39 cellular contexts compared by ENCODE assay signal in genomic region chr17:61520897-61521296, GRCh38.
"Had no signal": no experiment of that assay in that cellular context is flagged by ENCODE, and none has a peak within 500 bp of the region (broad histone marks: within the 10 kb centered on the region; RNA-seq: fewer than 3 reads in every experiment).

No MANE protein-coding gene starts in this region.

- FAIRE-seq: astrocyte, bronchial epithelial cell had no signal

- H3K4me1 Mint-ChIP-seq: activated naive CD4-positive, alpha-beta T cell treated with anti-CD3 and anti-CD28 coated beads, Interleukin-2, amount 10 ng/mL, durations not matched to agents 7 days and 5 days; activated naive CD4-positive, alpha-beta T cell treated with anti-CD3 and anti-CD28 coated beads, Interleukin-2, amount 50 U/mL, for 24 hours; activated naive CD8-positive, alpha-beta T cell treated with anti-CD3 and anti-CD28 coated beads for 36 hours; activated naive CD8-positive, alpha-beta T cell treated with anti-CD3 and anti-CD28 coated beads, Interleukin-2, amount 10 ng/mL, durations not matched to agents 7 days and 5 days; activated naive CD8-positive, alpha-beta T cell treated with anti-CD3 and anti-CD28 coated beads, Interleukin-2, amount 50 U/mL, for 24 hours; activated T-helper 17 cell treated with anti-CD3 and anti-CD28 coated beads, Interleukin-2, amount 50 U/mL, for 72 hours; brain; central memory CD8-positive, alpha-beta T cell had no signal

- DNase-seq: activated effector memory CD4-positive, alpha-beta T cell treated with anti-CD3 and anti-CD28 coated beads, Interleukin-2, amount 50 U/mL, for 16 hours; activated effector memory CD4-positive, alpha-beta T cell treated with Interleukin-2 at 50 U/mL for 16 hours; activated gamma-delta T cell; activated gamma-delta T cell treated with Interleukin-2 at 50 U/mL for 16 hours; activated naive CD4-positive, alpha-beta T cell; activated naive CD4-positive, alpha-beta T cell treated with anti-CD3 and anti-CD28 coated beads for 36 hours; activated naive CD4-positive, alpha-beta T cell treated with anti-CD3 and anti-CD28 coated beads, Interleukin-2, amount 10 ng/mL, durations not matched to agents 7 days and 5 days; activated naive CD4-positive, alpha-beta T cell treated with anti-CD3 and anti-CD28 coated beads, Interleukin-2, amount 50 U/mL, for 16 hours; activated naive CD4-positive, alpha-beta T cell treated with Interleukin-2 at 50 U/mL for 16 hours; activated naive CD8-positive, alpha-beta T cell treated with anti-CD3 and anti-CD28 coated beads for 36 hours; activated naive CD8-positive, alpha-beta T cell treated with anti-CD3 and anti-CD28 coated beads, Interleukin-2, amount 10 ng/mL, durations not matched to agents 7 days and 5 days; activated naive CD8-positive, alpha-beta T cell treated with anti-CD3 and anti-CD28 coated beads, Interleukin-2, amount 50 U/mL, for 24 hours; activated T-cell treated with anti-CD3 and anti-CD28 coated beads, Interleukin-2, amount 50 U/mL, for 1 hour; activated T-cell treated with anti-CD3 and anti-CD28 coated beads, Interleukin-2, amount 50 U/mL, for 24 hours; activated T-cell treated with anti-CD3 and anti-CD28 coated beads, Interleukin-2, amount 50 U/mL, for 4 hours; activated T-cell treated with anti-CD3 and anti-CD28 coated beads, Interleukin-2, amount 50 U/mL, for 48 hours; activated T-cell treated with anti-CD3 and anti-CD28 coated beads, Interleukin-2, amount 50 U/mL, for 72 hours; adrenal gland; amniotic stem cell; amygdala; anterior cingulate cortex; body of pancreas; brain microvascular endothelial cell; caudate nucleus; central memory CD4-positive, alpha-beta T cell; cerebellar nuclear complex had no signal

- H3K27me3 ChIP-seq: ascending aorta, body of pancreas, breast epithelium, cardiac muscle cell had no signal

- H3K4me3 Mint-ChIP-seq: activated naive CD4-positive, alpha-beta T cell treated with anti-CD3 and anti-CD28 coated beads for 36 hours; activated naive CD4-positive, alpha-beta T cell treated with anti-CD3 and anti-CD28 coated beads, Interleukin-2, amount 10 ng/mL, durations not matched to agents 7 days and 5 days; activated naive CD4-positive, alpha-beta T cell treated with anti-CD3 and anti-CD28 coated beads, Interleukin-2, amount 50 U/mL, for 24 hours; activated naive CD8-positive, alpha-beta T cell; activated naive CD8-positive, alpha-beta T cell treated with anti-CD3 and anti-CD28 coated beads for 36 hours; activated naive CD8-positive, alpha-beta T cell treated with anti-CD3 and anti-CD28 coated beads, Interleukin-2, amount 10 ng/mL, durations not matched to agents 7 days and 5 days; activated naive CD8-positive, alpha-beta T cell treated with anti-CD3 and anti-CD28 coated beads, Interleukin-2, amount 50 U/mL, for 24 hours; activated T-cell treated with anti-CD3 and anti-CD28 coated beads, Interleukin-2, amount 50 U/mL, for 24 hours; activated T-cell treated with anti-CD3 and anti-CD28 coated beads, Interleukin-2, amount 50 U/mL, for 4 hours; activated T-cell treated with anti-CD3 and anti-CD28 coated beads, Interleukin-2, amount 50 U/mL, for 72 hours; activated T-helper 1 cell treated with anti-CD3 and anti-CD28 coated beads, Interleukin-12 subunit alpha, Interleukin-12 subunit beta, Interleukin-2, Interleukin-4 antibody, amounts not matched to agents 30 ng/mL and 10 ng/mL and 1 ng/mL, durations not matched to agents 14 hours and 24 hours and 36 hours; activated T-helper 17 cell treated with anti-CD3 and anti-CD28 coated beads, Interleukin-2, amount 50 U/mL, for 72 hours; brain; central memory CD8-positive, alpha-beta T cell had no signal

- ATAC-seq: activated naive CD4-positive, alpha-beta T cell treated with anti-CD3 and anti-CD28 coated beads, Interleukin-2, amount 50 U/mL, for 72 hours; activated naive CD8-positive, alpha-beta T cell treated with anti-CD3 and anti-CD28 coated beads, Interleukin-2, amount 50 U/mL, for 24 hours; activated T-cell treated with anti-CD3 and anti-CD28 coated beads, Interleukin-2, amount 50 U/mL, for 4 hours; activated T-cell treated with anti-CD3 and anti-CD28 coated beads, Interleukin-2, amount 50 U/mL, for 72 hours; activated T-helper 17 cell treated with anti-CD3 and anti-CD28 coated beads, Interleukin-2, amount 50 U/mL, for 72 hours; body of pancreas had no signal

- H3K36me3 Mint-ChIP-seq: activated naive CD4-positive, alpha-beta T cell treated with anti-CD3 and anti-CD28 coated beads, Interleukin-2, amount 10 ng/mL, durations not matched to agents 7 days and 5 days; activated naive CD4-positive, alpha-beta T cell treated with anti-CD3 and anti-CD28 coated beads, Interleukin-2, amount 50 U/mL, for 24 hours; activated naive CD4-positive, alpha-beta T cell treated with anti-CD3 and anti-CD28 coated beads, Interleukin-2, amount 50 U/mL, for 72 hours; activated naive CD8-positive, alpha-beta T cell; activated naive CD8-positive, alpha-beta T cell treated with anti-CD3 and anti-CD28 coated beads for 36 hours; activated naive CD8-positive, alpha-beta T cell treated with anti-CD3 and anti-CD28 coated beads, Interleukin-2, amount 10 ng/mL, durations not matched to agents 7 days and 5 days; brain had no signal

- H3K36me3 ChIP-seq: adrenal gland, ascending aorta, brain microvascular endothelial cell, breast epithelium, cardiac muscle cell had no signal

- H3K4me1 ChIP-seq: adrenal gland, body of pancreas, breast epithelium had no signal

- H3K27ac ChIP-seq: adrenal gland, ascending aorta, body of pancreas, brain microvascular endothelial cell, breast epithelium, cardiac muscle cell had no signal

- H3K9me3 Mint-ChIP-seq: activated naive CD4-positive, alpha-beta T cell treated with anti-CD3 and anti-CD28 coated beads for 36 hours; activated naive CD4-positive, alpha-beta T cell treated with anti-CD3 and anti-CD28 coated beads, Interleukin-2, amount 10 ng/mL, durations not matched to agents 7 days and 5 days; activated naive CD4-positive, alpha-beta T cell treated with anti-CD3 and anti-CD28 coated beads, Interleukin-2, amount 50 U/mL, for 24 hours; activated naive CD4-positive, alpha-beta T cell treated with anti-CD3 and anti-CD28 coated beads, Interleukin-2, amount 50 U/mL, for 72 hours; activated naive CD8-positive, alpha-beta T cell treated with anti-CD3 and anti-CD28 coated beads for 36 hours; activated naive CD8-positive, alpha-beta T cell treated with anti-CD3 and anti-CD28 coated beads, Interleukin-2, amount 10 ng/mL, durations not matched to agents 7 days and 5 days; activated naive CD8-positive, alpha-beta T cell treated with anti-CD3 and anti-CD28 coated beads, Interleukin-2, amount 50 U/mL, for 24 hours; activated T-cell treated with anti-CD3 and anti-CD28 coated beads, Interleukin-2, amount 50 U/mL, for 24 hours; activated T-cell treated with anti-CD3 and anti-CD28 coated beads, Interleukin-2, amount 50 U/mL, for 4 hours; activated T-cell treated with anti-CD3 and anti-CD28 coated beads, Interleukin-2, amount 50 U/mL, for 72 hours; activated T-helper 1 cell treated with anti-CD3 and anti-CD28 coated beads, Interleukin-12 subunit alpha, Interleukin-12 subunit beta, Interleukin-2, Interleukin-4 antibody, amounts not matched to agents 30 ng/mL and 10 ng/mL and 1 ng/mL, durations not matched to agents 14 hours and 24 hours and 36 hours; activated T-helper 17 cell treated with anti-CD3 and anti-CD28 coated beads, Interleukin-2, amount 50 U/mL, for 72 hours; activated T-helper 2 cell treated with anti-CD3 and anti-CD28 coated beads, Interferon-gamma antibody, Interleukin-2, Interleukin-4, amounts not matched to agents 10 μg/mL and 5 μg/mL and 100 μg/mL, durations not matched to agents 14 hours and 24 hours and 36 hours; brain; central memory CD8-positive, alpha-beta T cell had no signal

- H3K27ac Mint-ChIP-seq: activated naive CD4-positive, alpha-beta T cell treated with anti-CD3 and anti-CD28 coated beads for 36 hours; activated naive CD4-positive, alpha-beta T cell treated with anti-CD3 and anti-CD28 coated beads, Interleukin-2, amount 10 ng/mL, durations not matched to agents 7 days and 5 days; activated naive CD4-positive, alpha-beta T cell treated with anti-CD3 and anti-CD28 coated beads, Interleukin-2, amount 50 U/mL, for 24 hours; activated naive CD4-positive, alpha-beta T cell treated with anti-CD3 and anti-CD28 coated beads, Interleukin-2, amount 50 U/mL, for 72 hours; activated naive CD8-positive, alpha-beta T cell; activated naive CD8-positive, alpha-beta T cell treated with anti-CD3 and anti-CD28 coated beads for 36 hours; activated naive CD8-positive, alpha-beta T cell treated with anti-CD3 and anti-CD28 coated beads, Interleukin-2, amount 10 ng/mL, durations not matched to agents 7 days and 5 days; activated naive CD8-positive, alpha-beta T cell treated with anti-CD3 and anti-CD28 coated beads, Interleukin-2, amount 50 U/mL, for 24 hours; activated T-cell treated with anti-CD3 and anti-CD28 coated beads, Interleukin-2, amount 50 U/mL, for 24 hours; activated T-cell treated with anti-CD3 and anti-CD28 coated beads, Interleukin-2, amount 50 U/mL, for 72 hours; activated T-helper 1 cell treated with anti-CD3 and anti-CD28 coated beads, Interleukin-12 subunit alpha, Interleukin-12 subunit beta, Interleukin-2, Interleukin-4 antibody, amounts not matched to agents 30 ng/mL and 10 ng/mL and 1 ng/mL, durations not matched to agents 14 hours and 24 hours and 36 hours; activated T-helper 17 cell treated with anti-CD3 and anti-CD28 coated beads, Interleukin-2, amount 50 U/mL, for 72 hours; activated T-helper 2 cell treated with anti-CD3 and anti-CD28 coated beads, Interferon-gamma antibody, Interleukin-2, Interleukin-4, amounts not matched to agents 10 μg/mL and 5 μg/mL and 100 μg/mL, durations not matched to agents 14 hours and 24 hours and 36 hours; brain had no signal

- H3K9me3 ChIP-seq: adrenal gland, ascending aorta, body of pancreas, breast epithelium had no signal

- H3K4me3 ChIP-seq: adrenal gland, ascending aorta, body of pancreas, breast epithelium, cardiac muscle cell had no signal
